19 cellular contexts compared by ENCODE assay signal in genomic region chr12:107788281-107788680, GRCh38. TPM values are rescaled to one million over a fixed set of nuclear protein-coding genes. Genes with fewer than 3 reads are reported as not detected.
DNase-seq lines count a peak whose midpoint lies in the region; ATAC-seq and TF ChIP-seq lines count a peak whose summit lies in the region.
"Had no signal": no experiment of that assay in that cellular context is flagged by ENCODE, and none has a peak within 500 bp of the region (broad histone marks: within the 10 kb centered on the region; RNA-seq: fewer than 3 reads in every experiment).

No MANE protein-coding gene starts in this region.

- H3K4me1 ChIP-seq in GM23338 (ENCODE audit: insufficient read depth), result peaks cover 8% of the 10 kb centered on the region
- H3K4me1 ChIP-seq in neural progenitor cell, result peaks cover 9% of the 10 kb centered on the region

- no peaks in the 10 kb centered on the region for H3K36me3 ChIP-seq in GM23338 (ENCODE audit: insufficient read depth)
- H3K36me3 ChIP-seq in neural progenitor cell, result no peaks in the 10 kb centered on the region

- TF ChIP-seq CTCF in GM23338 (conservative IDR thresholded peaks at IDR 0.05; ENCODE audit: low read depth in 2 of 2) (no peak), neural progenitor cell (IDR thresholded peaks at IDR 0.05) (no peak)

- H3F3A ChIP-seq in GM23338 (replicated peaks; ENCODE audit: low read depth), result no peaks in the 10 kb centered on the region
- no peaks in the 10 kb centered on the region for H3F3A ChIP-seq in neural progenitor cell (ENCODE audit: low read depth)

- no peak overlapping the region for H3K9ac ChIP-seq in neural progenitor cell

- H3K4me3 ChIP-seq in GM23338 (no peak overlapping the region), neural progenitor cell (no peak overlapping the region)

- no peak overlapping the region for H3K27ac ChIP-seq in GM23338 (ENCODE audit: low read depth)
- no peak overlapping the region for H3K27ac ChIP-seq in neural progenitor cell

- H3K27me3 Mint-ChIP-seq in GM23338 (ENCODE audit: insufficient read depth, low read depth, poor library complexity) (peaks cover 1% of the 10 kb centered on the region), neural progenitor cell (ENCODE audit: insufficient read depth, low read depth) (peaks cover 7% of the 10 kb centered on the region)

- ATAC-seq in GM23338 (no peak), GM19328 (IDR thresholded peaks at IDR 0.05; ENCODE audit: unreplicated experiment) (no peak)
- ATAC-seq: HCT116 had no signal

- H3K9me3 ChIP-seq in neural progenitor cell (ENCODE audit: low read depth), result no peaks in the 10 kb centered on the region

- H3K4me3 Mint-ChIP-seq in GM23338 (no peak overlapping the region), neural progenitor cell (no peak overlapping the region)
- H3K4me3 Mint-ChIP-seq: CD4-positive, alpha-beta memory T cell; H9 had no signal

- H2AFZ ChIP-seq in GM23338 (peak overlapping the region; percentile 94), neural progenitor cell (replicated peaks) (peak overlapping the region; percentile 50)

- H3K4me1 Mint-ChIP-seq in GM23338 (peaks cover 7% of the 10 kb centered on the region; the same call in 1 of the 3 replicates), neural progenitor cell (no peaks in the 10 kb centered on the region)
- H3K4me1 Mint-ChIP-seq: CD4-positive, alpha-beta memory T cell had no signal

- H3K4me2 ChIP-seq in GM23338 (no peak overlapping the region), neural progenitor cell (no peak overlapping the region)

- peaks cover 26% of the 10 kb centered on the region for H3K9me3 Mint-ChIP-seq in GM23338
- peaks cover 5% of the 10 kb centered on the region for H3K9me3 Mint-ChIP-seq in neural progenitor cell

- H3K9me2 ChIP-seq in GM23338 (ENCODE audit: insufficient read depth), result peaks cover 15% of the 10 kb centered on the region

- peaks cover 8% of the 10 kb centered on the region; the same call in 1 of the 3 replicates for H3K36me3 Mint-ChIP-seq in GM23338 (ENCODE audit: low read depth)
- no peaks in the 10 kb centered on the region for H3K36me3 Mint-ChIP-seq in neural progenitor cell

- H4K20me1 ChIP-seq in GM23338 (replicated peaks; ENCODE audit: insufficient read depth), result no peaks in the 10 kb centered on the region
- no peaks in the 10 kb centered on the region for H4K20me1 ChIP-seq in neural progenitor cell (ENCODE audit: low read depth)

- H3K27me3 ChIP-seq in GM23338 (ENCODE audit: insufficient read depth) (no peaks in the 10 kb centered on the region), neural progenitor cell (no peaks in the 10 kb centered on the region)

- H3K27ac Mint-ChIP-seq in GM23338, result no peak overlapping the region
- H3K27ac Mint-ChIP-seq in neural progenitor cell, result no peak overlapping the region
- H3K27ac Mint-ChIP-seq: CD4-positive, alpha-beta memory T cell; H9 had no signal

- H3K79me2 ChIP-seq in GM23338 (replicated peaks; ENCODE audit: insufficient read depth), result no peaks in the 10 kb centered on the region
- no peaks in the 10 kb centered on the region for H3K79me2 ChIP-seq in neural progenitor cell (ENCODE audit: low read depth)

- no peak for DNase-seq in GM23338 (ENCODE audit: low spot score)
- DNase-seq in NCI-H2171 (lab: John Stamatoyannopoulos, UW), result peak; percentile 27
- DNase-seq in neural progenitor cell (ENCODE audit: low spot score), result no peak
- no peak for DNase-seq in COLO829 (ENCODE audit: low spot score)
- DNase-seq in T-helper 9 cell, result no peak
- DNase-seq: C1 segment of cervical spinal cord; Caco-2; CD4-positive, alpha-beta memory T cell; DMS153; GF-D8; H9 had no signal

TF ChIP-seq in GM23338, 12 proteins besides CTCF, POLR2A, EP300 and RAD21:
- TF ChIP-seq ZNF462 (CRISPR knock-in tag; IDR thresholded peaks at IDR 0.05) (no peak), STAT1 (IDR thresholded peaks at IDR 0.05; ENCODE audit: unreplicated experiment) (no peak), EZH2phosphoT487 (IDR thresholded peaks at IDR 0.05; ENCODE audit: unreplicated experiment) (no peak), POLR2AphosphoS5 (IDR thresholded peaks at IDR 0.05; ENCODE audit: low read depth) (no peak), JUNB (IDR thresholded peaks at IDR 0.05; ENCODE audit: unreplicated experiment) (no peak), ZNF114 (CRISPR knock-in tag; IDR thresholded peaks at IDR 0.05) (no peak), NANOG (IDR thresholded peaks at IDR 0.05; ENCODE audit: borderline replicate concordance) (no peak), ZNF331 (CRISPR knock-in tag; IDR thresholded peaks at IDR 0.05; ENCODE audit: low read depth) (no peak)
- TF ChIP-seq, protein P1, sequence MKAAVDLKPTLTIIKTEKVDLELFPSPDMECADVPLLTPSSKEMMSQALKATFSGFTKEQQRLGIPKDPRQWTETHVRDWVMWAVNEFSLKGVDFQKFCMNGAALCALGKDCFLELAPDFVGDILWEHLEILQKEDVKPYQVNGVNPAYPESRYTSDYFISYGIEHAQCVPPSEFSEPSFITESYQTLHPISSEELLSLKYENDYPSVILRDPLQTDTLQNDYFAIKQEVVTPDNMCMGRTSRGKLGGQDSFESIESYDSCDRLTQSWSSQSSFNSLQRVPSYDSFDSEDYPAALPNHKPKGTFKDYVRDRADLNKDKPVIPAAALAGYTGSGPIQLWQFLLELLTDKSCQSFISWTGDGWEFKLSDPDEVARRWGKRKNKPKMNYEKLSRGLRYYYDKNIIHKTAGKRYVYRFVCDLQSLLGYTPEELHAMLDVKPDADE (IDR thresholded peaks at IDR 0.05), result no peak

RNA-seq across cellular contexts. Expression of gene ASCL4, which starts 13.8 kb away (rescaled TPM):
- not detected in 2 replicates for total RNA-seq in GM23338 (2014; rRNA removed; shearing (Covaris generic))
- polyA plus RNA-seq in GM23338 (2016; fragmentation: Nextera tagmentation; extraction: Ambion mirVana), result not detected in 2 replicates
- total RNA-seq in neural progenitor cell (ENCODE audit: low replicate concordance), result not detected in 2 replicates
- total RNA-seq: A172; A673; Caco-2; CD4-positive, alpha-beta memory T cell; Daoy; G401; H4; H9 had no signal
- polyA plus RNA-seq: BJ; CD4-positive, alpha-beta memory T cell had no signal

RNA-seq across cellular contexts. Expression of gene PRDM4, which starts 27.3 kb away (rescaled TPM):
- total RNA-seq in GM23338 (2014; rRNA removed; shearing (Covaris generic)), result 17.1 and 21.9 TPM in 2 replicates
- 4.9 and 5.2 TPM in 2 replicates for polyA plus RNA-seq in GM23338 (2016; fragmentation: Nextera tagmentation; extraction: Ambion mirVana)
- total RNA-seq in neural progenitor cell (ENCODE audit: low replicate concordance), result 19.3 and 21.9 TPM in 2 replicates
